ENCODE assay signal across 28 cellular contexts in genomic region chr9:104798209-104798995, GRCh38. TPM values are rescaled to one million over a fixed set of nuclear protein-coding genes. Genes with fewer than 3 reads are reported as not detected.
"Had no signal": no experiment of that assay in that cellular context is flagged by ENCODE, and none has a peak within 500 bp of the region (broad histone marks: within the 10 kb centered on the region; RNA-seq: fewer than 3 reads in every experiment).

No MANE protein-coding gene starts in this region.

- H3K36me3 Mint-ChIP-seq: activated naive CD4-positive, alpha-beta T cell treated with anti-CD3 and anti-CD28 coated beads, Interleukin-2, amount 10 ng/mL, durations not matched to agents 7 days and 5 days; activated naive CD8-positive, alpha-beta T cell treated with anti-CD3 and anti-CD28 coated beads for 36 hours had no signal

- H3K9ac ChIP-seq: KMS-11 had no signal

- H3K27me3 Mint-ChIP-seq: activated CD4-positive, alpha-beta memory T cell treated with anti-CD3 and anti-CD28 coated beads for 36 hours; activated CD4-positive, alpha-beta T cell treated with anti-CD3 and anti-CD28 coated beads, Interleukin-2, amount 10 ng/mL, durations not matched to agents 7 days and 5 days; activated naive CD4-positive, alpha-beta T cell treated with anti-CD3 and anti-CD28 coated beads, Interleukin-2, amount 10 ng/mL, durations not matched to agents 7 days and 5 days; activated naive CD8-positive, alpha-beta T cell treated with anti-CD3 and anti-CD28 coated beads for 36 hours; T-helper 17 cell had no signal

- H3K4me1 Mint-ChIP-seq: activated naive CD4-positive, alpha-beta T cell treated with anti-CD3 and anti-CD28 coated beads, Interleukin-2, amount 10 ng/mL, durations not matched to agents 7 days and 5 days; activated naive CD8-positive, alpha-beta T cell treated with anti-CD3 and anti-CD28 coated beads for 36 hours; IgD-negative memory B cell; T-helper 17 cell had no signal

- H3K9me3 Mint-ChIP-seq: activated CD4-positive, alpha-beta memory T cell treated with anti-CD3 and anti-CD28 coated beads for 36 hours; activated CD4-positive, alpha-beta T cell treated with anti-CD3 and anti-CD28 coated beads, Interleukin-2, amount 10 ng/mL, durations not matched to agents 7 days and 5 days; activated naive CD4-positive, alpha-beta T cell treated with anti-CD3 and anti-CD28 coated beads, Interleukin-2, amount 10 ng/mL, durations not matched to agents 7 days and 5 days; activated naive CD8-positive, alpha-beta T cell treated with anti-CD3 and anti-CD28 coated beads for 36 hours; activated T-helper 2 cell treated with anti-CD3 and anti-CD28 coated beads, Interferon-gamma antibody, Interleukin-2, Interleukin-4, amounts not matched to agents 10 μg/mL and 5 μg/mL and 100 μg/mL, durations not matched to agents 14 hours and 24 hours and 36 hours; IgD-negative memory B cell had no signal

- H3K27ac ChIP-seq: KMS-11, VCaP had no signal

- H3K4me2 ChIP-seq: KMS-11 had no signal

- ATAC-seq: Panc1, Right ventricle myocardium inferior, T-helper 17 cell had no signal

- H3K4me3 Mint-ChIP-seq: activated CD4-positive, alpha-beta memory T cell treated with anti-CD3 and anti-CD28 coated beads for 36 hours; activated CD4-positive, alpha-beta T cell treated with anti-CD3 and anti-CD28 coated beads, Interleukin-2, amount 10 ng/mL, durations not matched to agents 7 days and 5 days; activated naive CD4-positive, alpha-beta T cell treated with anti-CD3 and anti-CD28 coated beads, Interleukin-2, amount 10 ng/mL, durations not matched to agents 7 days and 5 days; activated naive CD8-positive, alpha-beta T cell treated with anti-CD3 and anti-CD28 coated beads for 36 hours; IgD-negative memory B cell; T-helper 17 cell had no signal

- DNase-seq: activated CD4-positive, alpha-beta memory T cell treated with anti-CD3 and anti-CD28 coated beads for 36 hours; activated CD4-positive, alpha-beta T cell treated with anti-CD3 and anti-CD28 coated beads, Interleukin-2, amount 10 ng/mL, durations not matched to agents 7 days and 5 days; activated CD4-positive, CD25-positive, alpha-beta regulatory T cell; activated gamma-delta T cell treated with Interleukin-2 at 50 U/mL for 16 hours; activated naive CD4-positive, alpha-beta T cell treated with anti-CD3 and anti-CD28 coated beads, Interleukin-2, amount 10 ng/mL, durations not matched to agents 7 days and 5 days; activated naive CD8-positive, alpha-beta T cell treated with anti-CD3 and anti-CD28 coated beads for 36 hours; activated T-cell treated with anti-CD3 and anti-CD28 coated beads for 4 hours; activated T-cell treated with anti-CD3 and anti-CD28 coated beads, Interleukin-2, amount 50 U/mL, for 48 hours; anterior cingulate cortex; caudate nucleus; NCI-H1105; NCI-H1436 treated with DMSO at 0.1 percent for 48 hours; NCI-H187; NCI-H2081; NCI-H510A treated with DMSO at 0.1 percent for 48 hours; NCI-H69; NK-92 treated with Interleukin-12 subunit alpha and Interleukin-12 subunit beta, amount 100 ng/mL, for 24 hours; OCI-M1; RPMI8226; T-helper 17 cell; T-helper 9 cell had no signal

- H3K27ac Mint-ChIP-seq: activated CD4-positive, alpha-beta memory T cell treated with anti-CD3 and anti-CD28 coated beads for 36 hours; activated CD4-positive, alpha-beta T cell treated with anti-CD3 and anti-CD28 coated beads, Interleukin-2, amount 10 ng/mL, durations not matched to agents 7 days and 5 days; activated naive CD4-positive, alpha-beta T cell treated with anti-CD3 and anti-CD28 coated beads, Interleukin-2, amount 10 ng/mL, durations not matched to agents 7 days and 5 days; activated naive CD8-positive, alpha-beta T cell treated with anti-CD3 and anti-CD28 coated beads for 36 hours; activated T-helper 2 cell treated with anti-CD3 and anti-CD28 coated beads, Interferon-gamma antibody, Interleukin-2, Interleukin-4, amounts not matched to agents 10 μg/mL and 5 μg/mL and 100 μg/mL, durations not matched to agents 14 hours and 24 hours and 36 hours; T-helper 17 cell had no signal

RNA-seq across cellular contexts. Expression of gene NIPSNAP3B, which starts 34.5 kb away (rescaled TPM):
- total RNA-seq: MCF 10A had no signal
